Comparison of ENCODE assay signal across 1 cellular context in the genomic region with DNA sequence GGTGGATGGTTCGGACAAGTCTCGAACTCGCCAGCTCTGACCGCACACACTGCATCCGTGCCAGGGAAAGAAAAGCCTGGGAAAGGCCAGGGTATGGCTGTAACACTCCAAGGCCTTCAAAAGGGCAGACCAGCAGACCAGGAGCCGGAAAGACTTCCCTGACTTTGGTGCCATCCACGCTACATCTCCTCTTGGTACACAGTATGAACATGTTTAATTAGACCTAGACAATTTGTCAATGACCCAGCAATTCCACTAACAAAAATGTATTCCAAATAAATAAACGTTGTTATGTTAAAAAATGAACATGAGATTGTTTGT.
TF ChIP-seq lines count a peak whose summit lies in the region.

No MANE protein-coding gene starts in this region.

TF ChIP-seq in HepG2, 621 proteins besides CTCF, POLR2A, EP300 and RAD21 (continued from another document and continues in another):
- TF ChIP-seq, protein P1, sequence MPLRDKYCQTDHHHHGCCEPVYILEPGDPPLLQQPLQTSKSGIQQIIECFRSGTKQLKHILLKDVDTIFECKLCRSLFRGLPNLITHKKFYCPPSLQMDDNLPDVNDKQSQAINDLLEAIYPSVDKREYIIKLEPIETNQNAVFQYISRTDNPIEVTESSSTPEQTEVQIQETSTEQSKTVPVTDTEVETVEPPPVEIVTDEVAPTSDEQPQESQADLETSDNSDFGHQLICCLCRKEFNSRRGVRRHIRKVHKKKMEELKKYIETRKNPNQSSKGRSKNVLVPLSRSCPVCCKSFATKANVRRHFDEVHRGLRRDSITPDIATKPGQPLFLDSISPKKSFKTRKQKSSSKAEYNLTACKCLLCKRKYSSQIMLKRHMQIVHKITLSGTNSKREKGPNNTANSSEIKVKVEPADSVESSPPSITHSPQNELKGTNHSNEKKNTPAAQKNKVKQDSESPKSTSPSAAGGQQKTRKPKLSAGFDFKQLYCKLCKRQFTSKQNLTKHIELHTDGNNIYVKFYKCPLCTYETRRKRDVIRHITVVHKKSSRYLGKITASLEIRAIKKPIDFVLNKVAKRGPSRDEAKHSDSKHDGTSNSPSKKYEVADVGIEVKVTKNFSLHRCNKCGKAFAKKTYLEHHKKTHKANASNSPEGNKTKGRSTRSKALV (CRISPR knock-in tag; IDR thresholded peaks at IDR 0.05) = peak; percentile 49
- 0 out of 2 replicates have a peak, but pooled peaks have one; percentile 58 for TF ChIP-seq ZNF570 (CRISPR knock-in tag; IDR thresholded peaks at IDR 0.05; ENCODE audit: borderline replicate concordance)
- TF ChIP-seq TMF1 (CRISPR knock-in tag; IDR thresholded peaks at IDR 0.05; ENCODE audit: low read depth) = no peak
- TF ChIP-seq, protein P2, sequence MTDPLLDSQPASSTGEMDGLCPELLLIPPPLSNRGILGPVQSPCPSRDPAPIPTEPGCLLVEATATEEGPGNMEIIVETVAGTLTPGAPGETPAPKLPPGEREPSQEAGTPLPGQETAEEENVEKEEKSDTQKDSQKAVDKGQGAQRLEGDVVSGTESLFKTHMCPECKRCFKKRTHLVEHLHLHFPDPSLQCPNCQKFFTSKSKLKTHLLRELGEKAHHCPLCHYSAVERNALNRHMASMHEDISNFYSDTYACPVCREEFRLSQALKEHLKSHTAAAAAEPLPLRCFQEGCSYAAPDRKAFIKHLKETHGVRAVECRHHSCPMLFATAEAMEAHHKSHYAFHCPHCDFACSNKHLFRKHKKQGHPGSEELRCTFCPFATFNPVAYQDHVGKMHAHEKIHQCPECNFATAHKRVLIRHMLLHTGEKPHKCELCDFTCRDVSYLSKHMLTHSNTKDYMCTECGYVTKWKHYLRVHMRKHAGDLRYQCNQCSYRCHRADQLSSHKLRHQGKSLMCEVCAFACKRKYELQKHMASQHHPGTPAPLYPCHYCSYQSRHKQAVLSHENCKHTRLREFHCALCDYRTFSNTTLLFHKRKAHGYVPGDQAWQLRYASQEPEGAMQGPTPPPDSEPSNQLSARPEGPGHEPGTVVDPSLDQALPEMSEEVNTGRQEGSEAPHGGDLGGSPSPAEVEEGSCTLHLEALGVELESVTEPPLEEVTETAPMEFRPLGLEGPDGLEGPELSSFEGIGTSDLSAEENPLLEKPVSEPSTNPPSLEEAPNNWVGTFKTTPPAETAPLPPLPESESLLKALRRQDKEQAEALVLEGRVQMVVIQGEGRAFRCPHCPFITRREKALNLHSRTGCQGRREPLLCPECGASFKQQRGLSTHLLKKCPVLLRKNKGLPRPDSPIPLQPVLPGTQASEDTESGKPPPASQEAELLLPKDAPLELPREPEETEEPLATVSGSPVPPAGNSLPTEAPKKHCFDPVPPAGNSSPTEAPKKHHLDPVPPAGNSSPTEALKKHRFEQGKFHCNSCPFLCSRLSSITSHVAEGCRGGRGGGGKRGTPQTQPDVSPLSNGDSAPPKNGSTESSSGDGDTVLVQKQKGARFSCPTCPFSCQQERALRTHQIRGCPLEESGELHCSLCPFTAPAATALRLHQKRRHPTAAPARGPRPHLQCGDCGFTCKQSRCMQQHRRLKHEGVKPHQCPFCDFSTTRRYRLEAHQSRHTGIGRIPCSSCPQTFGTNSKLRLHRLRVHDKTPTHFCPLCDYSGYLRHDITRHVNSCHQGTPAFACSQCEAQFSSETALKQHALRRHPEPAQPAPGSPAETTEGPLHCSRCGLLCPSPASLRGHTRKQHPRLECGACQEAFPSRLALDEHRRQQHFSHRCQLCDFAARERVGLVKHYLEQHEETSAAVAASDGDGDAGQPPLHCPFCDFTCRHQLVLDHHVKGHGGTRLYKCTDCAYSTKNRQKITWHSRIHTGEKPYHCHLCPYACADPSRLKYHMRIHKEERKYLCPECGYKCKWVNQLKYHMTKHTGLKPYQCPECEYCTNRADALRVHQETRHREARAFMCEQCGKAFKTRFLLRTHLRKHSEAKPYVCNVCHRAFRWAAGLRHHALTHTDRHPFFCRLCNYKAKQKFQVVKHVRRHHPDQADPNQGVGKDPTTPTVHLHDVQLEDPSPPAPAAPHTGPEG (CRISPR knock-in tag; IDR thresholded peaks at IDR 0.05) = no peak
- peak; percentile 23; the same call in 1 of the 2 replicates for TF ChIP-seq ZFX (CRISPR knock-in tag; IDR thresholded peaks at IDR 0.05; ENCODE audit: low read depth)
- TF ChIP-seq ZNF253 (CRISPR knock-in tag; IDR thresholded peaks at IDR 0.05; ENCODE audit: borderline replicate concordance) = 0 out of 2 replicates have a peak, but pooled peaks have one; percentile 53
- peak; percentile 11; the same call in 1 of the 2 replicates for TF ChIP-seq ZXDC (CRISPR knock-in tag; IDR thresholded peaks at IDR 0.05)
- TF ChIP-seq, protein P3, sequence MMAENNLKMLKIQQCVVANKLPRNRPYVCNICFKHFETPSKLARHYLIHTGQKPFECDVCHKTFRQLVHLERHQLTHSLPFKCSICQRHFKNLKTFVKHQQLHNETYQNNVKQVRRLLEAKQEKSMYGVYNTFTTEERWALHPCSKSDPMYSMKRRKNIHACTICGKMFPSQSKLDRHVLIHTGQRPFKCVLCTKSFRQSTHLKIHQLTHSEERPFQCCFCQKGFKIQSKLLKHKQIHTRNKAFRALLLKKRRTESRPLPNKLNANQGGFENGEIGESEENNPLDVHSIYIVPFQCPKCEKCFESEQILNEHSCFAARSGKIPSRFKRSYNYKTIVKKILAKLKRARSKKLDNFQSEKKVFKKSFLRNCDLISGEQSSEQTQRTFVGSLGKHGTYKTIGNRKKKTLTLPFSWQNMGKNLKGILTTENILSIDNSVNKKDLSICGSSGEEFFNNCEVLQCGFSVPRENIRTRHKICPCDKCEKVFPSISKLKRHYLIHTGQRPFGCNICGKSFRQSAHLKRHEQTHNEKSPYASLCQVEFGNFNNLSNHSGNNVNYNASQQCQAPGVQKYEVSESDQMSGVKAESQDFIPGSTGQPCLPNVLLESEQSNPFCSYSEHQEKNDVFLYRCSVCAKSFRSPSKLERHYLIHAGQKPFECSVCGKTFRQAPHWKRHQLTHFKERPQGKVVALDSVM (CRISPR knock-in tag; IDR thresholded peaks at IDR 0.05) = no peak; the same call in 1 of the 2 replicates
- TF ChIP-seq ZSCAN9 (CRISPR knock-in tag; IDR thresholded peaks at IDR 0.05; ENCODE audit: borderline replicate concordance) = no peak
- TF ChIP-seq, protein P4, sequence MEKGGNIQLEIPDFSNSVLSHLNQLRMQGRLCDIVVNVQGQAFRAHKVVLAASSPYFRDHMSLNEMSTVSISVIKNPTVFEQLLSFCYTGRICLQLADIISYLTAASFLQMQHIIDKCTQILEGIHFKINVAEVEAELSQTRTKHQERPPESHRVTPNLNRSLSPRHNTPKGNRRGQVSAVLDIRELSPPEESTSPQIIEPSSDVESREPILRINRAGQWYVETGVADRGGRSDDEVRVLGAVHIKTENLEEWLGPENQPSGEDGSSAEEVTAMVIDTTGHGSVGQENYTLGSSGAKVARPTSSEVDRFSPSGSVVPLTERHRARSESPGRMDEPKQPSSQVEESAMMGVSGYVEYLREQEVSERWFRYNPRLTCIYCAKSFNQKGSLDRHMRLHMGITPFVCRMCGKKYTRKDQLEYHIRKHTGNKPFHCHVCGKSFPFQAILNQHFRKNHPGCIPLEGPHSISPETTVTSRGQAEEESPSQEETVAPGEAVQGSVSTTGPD (CRISPR knock-in tag; IDR thresholded peaks at IDR 0.05) = 0 out of 2 replicates have a peak, but pooled peaks have one; percentile 29
- TF ChIP-seq WIZ (CRISPR knock-in tag; IDR thresholded peaks at IDR 0.05) = no peak; the same call in 1 of the 2 replicates
- TF ChIP-seq, protein P5, sequence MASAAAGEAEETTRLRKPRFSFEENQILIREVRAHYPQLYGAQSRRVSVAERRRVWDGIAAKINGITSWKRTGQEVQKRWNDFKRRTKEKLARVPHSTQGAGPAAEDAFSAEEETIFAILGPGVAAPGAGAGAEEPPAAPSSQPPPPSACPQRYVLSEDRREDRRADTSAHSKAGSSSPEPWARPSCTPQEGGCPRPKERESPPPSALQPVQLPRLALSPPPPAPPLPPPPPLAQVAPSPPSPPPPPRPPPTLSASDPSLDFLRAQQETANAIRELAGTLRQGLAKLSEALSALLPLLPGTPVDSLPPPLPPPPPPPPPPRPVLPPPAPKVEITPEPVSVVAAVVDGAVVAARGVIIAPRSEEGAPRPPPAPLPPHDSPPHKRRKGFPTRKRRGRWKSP (CRISPR knock-in tag; IDR thresholded peaks at IDR 0.05) = 0 out of 2 replicates have a peak, but pooled peaks have one; percentile 33
- peak; percentile 16; the same call in 1 of the 2 replicates for TF ChIP-seq ZSCAN20 (CRISPR knock-in tag; IDR thresholded peaks at IDR 0.05; ENCODE audit: borderline replicate concordance)
- TF ChIP-seq ZNF205 (CRISPR knock-in tag; IDR thresholded peaks at IDR 0.05) = no peak
- no peak for TF ChIP-seq KDM5A (IDR thresholded peaks at IDR 0.05; ENCODE audit: borderline replicate concordance, low read length)
- TF ChIP-seq SAP130 (CRISPR knock-in tag; IDR thresholded peaks at IDR 0.05; ENCODE audit: low read depth) = no peak
- TF ChIP-seq, protein P6, sequence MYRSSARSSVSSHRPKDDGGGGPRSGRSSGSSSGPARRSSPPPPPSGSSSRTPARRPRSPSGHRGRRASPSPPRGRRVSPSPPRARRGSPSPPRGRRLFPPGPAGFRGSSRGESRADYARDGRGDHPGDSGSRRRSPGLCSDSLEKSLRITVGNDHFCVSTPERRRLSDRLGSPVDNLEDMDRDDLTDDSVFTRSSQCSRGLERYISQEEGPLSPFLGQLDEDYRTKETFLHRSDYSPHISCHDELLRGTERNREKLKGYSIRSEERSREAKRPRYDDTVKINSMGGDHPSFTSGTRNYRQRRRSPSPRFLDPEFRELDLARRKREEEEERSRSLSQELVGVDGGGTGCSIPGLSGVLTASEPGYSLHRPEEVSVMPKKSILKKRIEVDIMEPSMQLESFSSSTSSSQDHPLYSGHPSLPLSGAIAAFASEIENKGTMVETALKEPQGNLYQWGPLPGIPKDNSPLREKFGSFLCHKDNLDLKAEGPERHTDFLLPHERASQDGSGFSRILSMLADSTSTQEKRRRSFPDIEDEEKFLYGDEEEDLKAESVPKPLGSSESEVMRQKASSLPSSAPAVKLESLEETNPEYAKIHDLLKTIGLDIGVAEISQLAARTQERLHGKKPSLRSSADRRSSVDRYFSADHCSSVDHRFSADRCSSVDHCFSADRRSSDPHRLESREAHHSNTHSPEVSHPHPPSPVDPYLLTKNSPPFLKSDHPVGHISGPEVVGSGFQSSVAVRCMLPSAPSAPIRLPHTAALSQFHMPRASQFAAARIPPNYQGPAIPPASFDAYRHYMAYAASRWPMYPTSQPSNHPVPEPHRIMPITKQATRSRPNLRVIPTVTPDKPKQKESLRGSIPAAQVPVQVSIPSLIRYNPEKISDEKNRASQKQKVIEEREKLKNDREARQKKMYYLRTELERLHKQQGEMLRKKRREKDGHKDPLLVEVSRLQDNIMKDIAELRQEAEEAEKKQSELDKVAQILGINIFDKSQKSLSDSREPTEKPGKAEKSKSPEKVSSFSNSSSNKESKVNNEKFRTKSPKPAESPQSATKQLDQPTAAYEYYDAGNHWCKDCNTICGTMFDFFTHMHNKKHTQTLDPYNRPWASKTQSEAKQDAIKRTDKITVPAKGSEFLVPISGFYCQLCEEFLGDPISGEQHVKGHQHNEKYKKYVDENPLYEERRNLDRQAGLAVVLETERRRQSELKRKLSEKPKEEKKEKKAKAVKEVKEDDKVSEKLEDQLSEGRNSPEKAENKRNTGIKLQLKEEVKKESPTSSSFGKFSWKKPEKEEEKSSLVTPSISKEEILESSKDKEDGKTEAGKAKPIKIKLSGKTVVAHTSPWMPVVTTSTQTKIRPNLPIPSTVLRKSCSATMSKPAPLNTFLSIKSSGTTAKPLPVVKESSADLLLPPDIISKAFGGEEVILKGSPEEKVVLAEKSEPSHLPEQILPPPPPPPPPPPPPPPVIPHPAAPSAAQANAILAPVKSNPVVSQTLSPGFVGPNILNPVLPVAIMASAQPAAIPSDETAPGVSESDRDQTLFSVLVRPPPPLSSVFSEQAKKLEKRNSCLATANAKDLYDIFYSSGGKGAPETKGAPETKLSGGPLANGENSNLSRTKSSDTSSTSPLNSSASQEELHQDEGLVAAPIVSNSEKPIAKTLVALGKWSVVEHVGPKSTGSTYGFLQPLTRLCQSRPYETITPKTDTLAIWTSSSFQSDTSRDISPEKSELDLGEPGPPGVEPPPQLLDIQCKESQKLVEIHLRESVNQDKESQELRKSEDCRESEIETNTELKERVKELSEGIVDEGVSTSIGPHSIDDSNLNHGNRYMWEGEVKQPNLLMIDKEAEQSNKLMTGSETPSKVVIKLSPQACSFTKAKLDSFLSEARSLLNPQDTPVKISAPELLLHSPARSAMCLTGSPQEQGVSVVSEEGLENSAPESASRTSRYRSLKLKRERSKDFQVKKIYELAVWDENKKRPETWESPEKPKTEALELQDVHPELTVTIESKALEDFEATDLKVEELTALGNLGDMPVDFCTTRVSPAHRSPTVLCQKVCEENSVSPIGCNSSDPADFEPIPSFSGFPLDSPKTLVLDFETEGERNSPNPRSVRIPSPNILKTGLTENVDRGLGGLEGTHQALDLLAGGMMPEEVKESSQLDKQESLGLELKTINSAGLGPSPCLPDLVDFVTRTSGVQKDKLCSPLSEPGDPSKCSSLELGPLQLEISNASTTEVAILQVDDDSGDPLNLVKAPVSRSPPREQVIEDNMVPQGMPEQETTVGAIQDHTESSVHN (CRISPR knock-in tag; IDR thresholded peaks at IDR 0.05) = peak; percentile 31; the same call in 1 of the 2 replicates
- TF ChIP-seq ZNF543 (CRISPR knock-in tag; IDR thresholded peaks at IDR 0.05) = 0 out of 2 replicates have a peak, but pooled peaks have one; percentile 20
- 0 out of 2 replicates have a peak, but pooled peaks have one; percentile 1 for TF ChIP-seq ZKSCAN8 (CRISPR knock-in tag; IDR thresholded peaks at IDR 0.05; ENCODE audit: borderline replicate concordance)
- peak; percentile 37; the same call in 1 of the 2 replicates for TF ChIP-seq ZC3H13 (CRISPR knock-in tag; IDR thresholded peaks at IDR 0.05)
- TF ChIP-seq RBM39 (IDR thresholded peaks at IDR 0.05; ENCODE audit: low read depth, low read length, poor library complexity, severe bottlenecking) = no peak
- 0 out of 2 replicates have a peak, but pooled peaks have one; percentile 17 for TF ChIP-seq KMT2A (CRISPR knock-in tag; IDR thresholded peaks at IDR 0.05)
- no peak for TF ChIP-seq SOX6 (IDR thresholded peaks at IDR 0.05)
- TF ChIP-seq SOX6 (CRISPR knock-in tag; IDR thresholded peaks at IDR 0.05) = peak; percentile 56
- TF ChIP-seq ZNF501 (CRISPR knock-in tag; IDR thresholded peaks at IDR 0.05) = peak; percentile 78
- no peak for TF ChIP-seq ZNF251 (CRISPR knock-in tag; IDR thresholded peaks at IDR 0.05)
- no peak for TF ChIP-seq KLF16 (CRISPR knock-in tag; IDR thresholded peaks at IDR 0.05)
- TF ChIP-seq ZNF607 (CRISPR knock-in tag; IDR thresholded peaks at IDR 0.05; ENCODE audit: borderline replicate concordance) = peak; percentile 29; the same call in 1 of the 2 replicates
- TF ChIP-seq ZNF772 (CRISPR knock-in tag; IDR thresholded peaks at IDR 0.05) = 0 out of 2 replicates have a peak, but pooled peaks have one; percentile 4
